In the genomic region with DNA sequence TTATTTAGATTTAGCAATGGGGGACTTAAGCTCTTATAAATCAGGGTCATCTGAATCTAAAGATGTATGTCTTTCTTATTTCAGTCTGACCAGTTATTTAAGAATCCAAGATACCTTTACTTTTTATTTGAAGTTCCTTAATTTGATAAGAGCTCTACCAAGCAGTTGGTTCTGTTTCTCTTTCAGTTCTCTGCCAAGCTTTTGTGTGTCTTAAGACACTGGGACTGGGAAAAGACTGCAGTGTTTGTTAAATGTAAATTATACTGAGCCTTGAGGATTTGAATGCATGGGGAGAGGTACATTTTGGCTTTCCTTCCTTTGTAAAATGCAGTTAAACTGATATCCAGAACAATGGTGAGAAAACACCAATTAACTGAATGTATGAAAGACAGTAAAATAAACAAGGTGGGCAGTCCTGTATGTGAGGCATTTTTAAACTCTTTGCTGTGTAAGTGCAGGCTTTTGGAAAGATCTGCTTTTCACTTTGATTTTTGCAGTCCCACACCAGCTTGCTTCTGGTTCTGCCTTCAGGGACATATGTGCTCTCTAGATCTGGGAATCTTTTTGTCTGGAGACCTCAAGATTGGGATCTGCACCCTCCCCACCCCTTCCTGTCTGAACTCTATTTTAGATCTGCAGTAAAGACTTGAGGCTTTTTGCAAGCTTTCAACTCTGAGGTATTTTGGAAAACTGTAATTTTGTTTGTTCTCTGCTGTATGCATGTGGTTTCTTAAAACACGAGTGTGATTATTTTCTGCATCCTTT, we compare ENCODE assay signal across 13 cellular contexts.
DNase-seq lines count a peak whose midpoint lies in the region; ATAC-seq lines count a peak whose summit lies in the region.
"Had no signal": no experiment of that assay in that cellular context is flagged by ENCODE, and none has a peak within 500 bp of the region (broad histone marks: within the 10 kb centered on the region; RNA-seq: fewer than 3 reads in every experiment).

No MANE protein-coding gene starts in this region.

- H3K36me3 ChIP-seq in iPS-18a (ENCODE audit: control insufficient read depth, low read depth, low read length): no peaks in the 10 kb centered on the region
- H3K36me3 ChIP-seq: ovary had no signal

- peak; percentile 39 for ATAC-seq in left ventricle myocardium superior
- ATAC-seq in right cardiac atrium: no peak

- WGBS in right cardiac atrium: 30% methylated on average over 1 of the region's 1 CpG

- H3K9me3 ChIP-seq in right cardiac atrium (ENCODE audit: control insufficient read depth, low read length): no peaks in the 10 kb centered on the region
- no peaks in the 10 kb centered on the region for H3K9me3 ChIP-seq in iPS-18a (ENCODE audit: control insufficient read depth, low read depth, low read length)
- H3K9me3 ChIP-seq: ovary, SJSA1 had no signal

- DNase-seq in left ventricle myocardium superior (no peak), right cardiac atrium (no peak), OCI-M1 (lab: John Stamatoyannopoulos, UW) (peak; percentile 57), superior temporal gyrus (ENCODE audit: extremely low spot score) (peak; percentile 24), NOMO-1 treated with DMSO at 0.1 percent for 48 hours (lab: John Stamatoyannopoulos, UW; ENCODE audit: unreplicated experiment) (no peak), NCI-H1436 (lab: John Stamatoyannopoulos, UW) (no peak), DMS153 (lab: John Stamatoyannopoulos, UW) (no peak)
- DNase-seq: activated naive CD4-positive, alpha-beta T cell treated with anti-CD3 and anti-CD28 coated beads, Interleukin-2, amount 50 U/mL, for 16 hours; kidney glomerular epithelial cell; ovary; stimulated activated naive CD4-positive, alpha-beta T cell treated with Interleukin-2 at 50 U/mL for 16 hours had no signal

- H3K4me1 ChIP-seq in right cardiac atrium (ENCODE audit: control insufficient read depth, insufficient read depth, low read length) (peaks cover 5% of the 10 kb centered on the region), iPS-18a (ENCODE audit: control insufficient read depth, low read depth, low read length) (peaks cover 20% of the 10 kb centered on the region)

- H3K4me3 ChIP-seq in right cardiac atrium (ENCODE audit: low read length): no peak overlapping the region
- H3K4me3 ChIP-seq in iPS-18a (ENCODE audit: low read length): peak overlapping the region; percentile 16
- H3K4me3 ChIP-seq: ovary, SJSA1 had no signal

- H3K27me3 ChIP-seq in right cardiac atrium (ENCODE audit: control insufficient read depth, insufficient read depth) (no peaks in the 10 kb centered on the region), iPS-18a (ENCODE audit: control insufficient read depth, insufficient read depth, low read length) (no peaks in the 10 kb centered on the region)
- H3K27me3 ChIP-seq: ovary, SJSA1 had no signal

- intact Hi-C loops in left ventricle myocardium superior (cut with micrococcal nuclease): no loop called here
- intact Hi-C loops in right cardiac atrium (cut with DNase I): no loop called here

- no peak overlapping the region for H3K9ac ChIP-seq in iPS-18a (ENCODE audit: low read length)

- H3K27ac ChIP-seq in right cardiac atrium (ENCODE audit: low read length) (no peak overlapping the region), iPS-18a (ENCODE audit: low read length) (no peak overlapping the region)
- H3K27ac ChIP-seq: ovary, SJSA1 had no signal

Comparison
In these comparisons a context has a peak if more than half of its experiments do, and no peak if none do; other contexts are left out.
1. DNase-seq: peak in OCI-M1 (single experiment) and superior temporal gyrus (single experiment); none in left ventricle myocardium superior (single experiment), right cardiac atrium (0 of 3), NOMO-1 treated with DMSO at 0.1 percent for 48 hours (single experiment), NCI-H1436 (single experiment) and DMS153 (single experiment).